ENCODE assay signal across 12 cellular contexts in genomic region chr7:130154501-130155317, GRCh38. TPM values are rescaled to one million over a fixed set of nuclear protein-coding genes. Genes with fewer than 3 reads are reported as not detected.
DNase-seq lines count a peak whose midpoint lies in the region; ATAC-seq, FAIRE-seq and TF ChIP-seq lines count a peak whose summit lies in the region.
"Had no signal": no experiment of that assay in that cellular context is flagged by ENCODE, and none has a peak within 500 bp of the region (broad histone marks: within the 10 kb centered on the region; RNA-seq: fewer than 3 reads in every experiment).

No MANE protein-coding gene starts in this region.

- peaks cover 4% of the 10 kb centered on the region for H3F3A ChIP-seq in SK-N-SH (replicated peaks; ENCODE audit: insufficient read depth)

- ATAC-seq in GM21723 (IDR thresholded peaks at IDR 0.05; ENCODE audit: unreplicated experiment) = no peak

- H3K36me3 Mint-ChIP-seq in CD14-positive monocyte = peaks cover 13 to 18% of the 10 kb centered on the region in 2 donors

- no peaks in the 10 kb centered on the region for H3K9me2 ChIP-seq in SK-N-SH

- H3K9ac ChIP-seq in BLaER1 (no peak overlapping the region), SK-N-SH (no peak overlapping the region), kidney (ENCODE audit: low read length in 2 of 2) (no peak overlapping the region), trophoblast cell (ENCODE audit: low read length) (no peak overlapping the region)

- TF ChIP-seq POLR2A in NB4 (IDR thresholded peaks at IDR 0.05; ENCODE audit: extremely low read depth, insufficient read length) = no peak
- TF ChIP-seq POLR2A in spleen (IDR thresholded peaks at IDR 0.05) = no peak

- no peak overlapping the region for H4K12ac ChIP-seq in trophoblast cell (ENCODE audit: low read depth, low read length)

- no peaks in the 10 kb centered on the region for H3K79me1 ChIP-seq in trophoblast cell (ENCODE audit: low read length)

- H3K23ac ChIP-seq in trophoblast cell (ENCODE audit: low read length) = no peak overlapping the region

- H3K79me2 ChIP-seq in SK-N-SH (ENCODE audit: insufficient read depth) = no peaks in the 10 kb centered on the region
- H3K79me2 ChIP-seq in trophoblast cell (ENCODE audit: control insufficient read depth, insufficient read depth, low read length, poor library complexity) = no peaks in the 10 kb centered on the region

- WGBS in SK-N-SH (ENCODE audit: low lambda C conversion rate) = 54% methylated on average over 29 of the region's 31 CpGs
- WGBS in spleen, 5 donors = 76 to 84% (median 77%) methylated on average over 27 to 31 of the region's 31 CpGs
- WGBS in trophoblast cell (ENCODE audit: extremely low coverage, insufficient coverage, insufficient read length) = no CpG with 5 or more reads among the region's 31 CpGs

- H3K27ac ChIP-seq in BLaER1 = no peak overlapping the region
- H3K27ac ChIP-seq in SK-N-SH (ENCODE audit: low read depth in 2 of 2, low read length in 1 of 2) = peak overlapping the region in 1 of 2 experiments; percentile 48; a peak in 2 of 4 replicates
- H3K27ac ChIP-seq in kidney (ENCODE audit: low read depth in 2 of 2, low read length in 2 of 2) = no peak overlapping the region
- H3K27ac ChIP-seq in spleen = no peak overlapping the region
- H3K27ac ChIP-seq in trophoblast cell (ENCODE audit: low read depth, low read length) = no peak overlapping the region
- H3K27ac ChIP-seq: thoracic aorta had no signal

- H2BK12ac ChIP-seq in trophoblast cell (ENCODE audit: low read length) = no peak overlapping the region

- H3K27me3 Mint-ChIP-seq in CD14-positive monocyte (ENCODE audit: low read depth in 3 of 3) = peaks cover 0 to 7% (median 0%) of the 10 kb centered on the region in 3 donors

- H3K4me2 ChIP-seq in BLaER1 = peak overlapping the region; percentile 60
- H3K4me2 ChIP-seq in SK-N-SH = no peak overlapping the region
- H3K4me2 ChIP-seq in trophoblast cell (ENCODE audit: low read length) = no peak overlapping the region

- H3K14ac ChIP-seq in trophoblast cell (ENCODE audit: low read length) = no peak overlapping the region

- POLR2A ChIA-PET in SK-N-SH (lab: Yijun Ruan, JAX) = interaction anchor here (1.8 to 2.8 kb wide), 2 partner anchors 13 to 51 kb away, joined by 13 to 19 read pairs; partner anchors contain the start of gene TMEM209

- H3K4me3 ChIP-seq in BLaER1 (no peak overlapping the region), NB4 (ENCODE audit: low read depth, low read length) (no peak overlapping the region), SK-N-SH (ENCODE audit: low read depth in 2 of 2, low read length in 1 of 2) (no peak overlapping the region; a peak in 1 of 4 replicates), kidney (ENCODE audit: low read length in 2 of 2) (no peak overlapping the region), spleen (no peak overlapping the region), trophoblast cell (ENCODE audit: low read depth, low read length) (no peak overlapping the region)
- H3K4me3 ChIP-seq: thoracic aorta had no signal

- H3K4me1 Mint-ChIP-seq in CD14-positive monocyte = peaks cover 3% of the 10 kb centered on the region

- H3K27ac Mint-ChIP-seq in CD14-positive monocyte = no peak overlapping the region

- H2BK120ac ChIP-seq in trophoblast cell (ENCODE audit: insufficient read depth, low read length, poor library complexity) = no peak overlapping the region

- TF ChIP-seq CTCF in NB4 (IDR thresholded peaks at IDR 0.05; ENCODE audit: low read depth, low read length) (peak; percentile 21), SK-N-SH (IDR thresholded peaks at IDR 0.05) (peak; percentile 45), kidney (IDR thresholded peaks at IDR 0.05; ENCODE audit: borderline replicate concordance, extremely low read depth, insufficient read depth) (no peak), CD14-positive monocyte (IDR thresholded peaks at IDR 0.05) (no peak), spleen (IDR thresholded peaks at IDR 0.05 in 8 of 11, conservative IDR thresholded peaks at IDR 0.05 in 3 of 11) (no peak)

- DNase-seq in NB4 (ENCODE audit: low read depth) (no peak), SK-N-SH (peak; percentile 98), kidney (peak; percentile 83), CD14-positive monocyte (ENCODE audit: low spot score) (no peak), spleen (no peak), trophoblast cell (no peak)
- DNase-seq: activated CD4-positive, alpha-beta T cell treated with anti-CD3 and anti-CD28 coated beads for 1 hour had no signal

- no peak overlapping the region for H3K4me3 Mint-ChIP-seq in CD14-positive monocyte

- H4K91ac ChIP-seq in trophoblast cell (ENCODE audit: low read depth, low read length) = no peak overlapping the region

- peaks cover 33% of the 10 kb centered on the region for H4K20me1 ChIP-seq in BLaER1
- H4K20me1 ChIP-seq in SK-N-SH (ENCODE audit: insufficient read depth) = no peaks in the 10 kb centered on the region

- H3K27me3 ChIP-seq in BLaER1 (peaks cover 29% of the 10 kb centered on the region), SK-N-SH (ENCODE audit: insufficient read depth) (no peaks in the 10 kb centered on the region), spleen (replicated peaks in 1 of 7) (no peaks in the 10 kb centered on the region), trophoblast cell (ENCODE audit: insufficient read depth, low read length) (no peaks in the 10 kb centered on the region)

- no peak overlapping the region for H2BK5ac ChIP-seq in trophoblast cell (ENCODE audit: low read depth, low read length, poor library complexity)

- H3K4me1 ChIP-seq in BLaER1 (peaks cover 45% of the 10 kb centered on the region), SK-N-SH (ENCODE audit: control insufficient read depth in 1 of 2, insufficient read depth in 2 of 2, low read depth in 1 of 2, low read length in 1 of 2) (peaks cover 0 to 16% of the 10 kb centered on the region in 2 experiments; a peak in 1 of 4 replicates), kidney (ENCODE audit: control insufficient read depth in 1 of 2, insufficient read depth in 1 of 2, low read depth in 1 of 2, low read length in 2 of 2) (peaks cover 0 to 6% of the 10 kb centered on the region in 2 donors), spleen (peaks cover 0 to 42% (median 14%) of the 10 kb centered on the region in 6 donors), trophoblast cell (ENCODE audit: control insufficient read depth in 1 of 2, insufficient read depth in 2 of 2, low read length in 2 of 2) (no peaks in the 10 kb centered on the region)

- peaks cover 0 to 14% (median 5%) of the 10 kb centered on the region in 7 donors for H3K9me3 Mint-ChIP-seq in CD14-positive monocyte

- no peak overlapping the region for H4K8ac ChIP-seq in trophoblast cell (ENCODE audit: low read depth, low read length)

- peaks cover 4% of the 10 kb centered on the region for H3K36me3 ChIP-seq in BLaER1
- peaks cover 0 to 7% of the 10 kb centered on the region in 2 experiments for H3K36me3 ChIP-seq in SK-N-SH (replicated peaks in 1 of 2; ENCODE audit: control insufficient read depth in 1 of 2, insufficient read depth in 2 of 2, low read length in 1 of 2)
- no peaks in the 10 kb centered on the region for H3K36me3 ChIP-seq in kidney (ENCODE audit: control insufficient read depth in 1 of 2, insufficient read depth in 2 of 2, low read length in 2 of 2)
- H3K36me3 ChIP-seq in spleen = peaks cover 0 to 16% (median 3%) of the 10 kb centered on the region in 6 donors
- no peaks in the 10 kb centered on the region for H3K36me3 ChIP-seq in trophoblast cell (ENCODE audit: control insufficient read depth in 1 of 2, insufficient read depth in 2 of 2, low read length in 2 of 2)
- H3K36me3 ChIP-seq: thoracic aorta had no signal

- no peak overlapping the region for H2AK5ac ChIP-seq in trophoblast cell (ENCODE audit: low read length)

- TF ChIP-seq RAD21 in SK-N-SH (IDR thresholded peaks at IDR 0.05; ENCODE audit: low read length) = no peak; the same call in 1 of the 2 replicates

- H2AFZ ChIP-seq in SK-N-SH (ENCODE audit: low read depth) (no peak overlapping the region), trophoblast cell (ENCODE audit: insufficient read depth, low read length, poor library complexity) (no peak overlapping the region)

- intact Hi-C loops in kidney (cut with DNase I) = no loop called here
- intact Hi-C loops in CD14-positive monocyte (cut with micrococcal nuclease) = no loop called here
- intact Hi-C loops in spleen (cut with DNase I; ENCODE audit: low total_unique reads) = no loop called here

- no peak overlapping the region for H3K4ac ChIP-seq in trophoblast cell (ENCODE audit: low read depth, low read length)

- peaks cover 21% of the 10 kb centered on the region for H3K9me3 ChIP-seq in BLaER1
- no peaks in the 10 kb centered on the region for H3K9me3 ChIP-seq in SK-N-SH
- H3K9me3 ChIP-seq in kidney (ENCODE audit: control insufficient read depth in 1 of 2, low read length in 2 of 2) = no peaks in the 10 kb centered on the region
- peaks cover 0 to 14% (median 8%) of the 10 kb centered on the region in 8 donors for H3K9me3 ChIP-seq in spleen
- H3K9me3 ChIP-seq in trophoblast cell (ENCODE audit: insufficient read depth, low read depth, low read length) = peaks cover 5% of the 10 kb centered on the region

- CTCF ChIA-PET in SK-N-SH (lab: Yijun Ruan, JAX) = interaction anchor here (0.6 to 3.0 kb wide), 16 partner anchors 9 to 569 kb away, joined by 3 to 20 read pairs (median 4); no protein-coding TSS in a partner anchor

- TF ChIP-seq EP300 in SK-N-SH (IDR thresholded peaks at IDR 0.05; ENCODE audit: borderline replicate concordance in 1 of 2, low read depth in 1 of 2, low read length in 1 of 2) = peak in 1 of 2 experiments; percentile 71; a peak in 2 of 4 replicates

- no peak overlapping the region for H3K18ac ChIP-seq in trophoblast cell (ENCODE audit: low read length)

- FAIRE-seq in kidney (lab: Jason Lieb, UNC) = no peak
- FAIRE-seq: endometrium had no signal

TF ChIP-seq in SK-N-SH, 30 proteins besides CTCF, POLR2A, EP300 and RAD21 (continues in another document):
- TF ChIP-seq GABPA (IDR thresholded peaks at IDR 0.05; ENCODE audit: low read depth) (no peak), MXI1 (IDR thresholded peaks at IDR 0.05; ENCODE audit: low read depth, low read length) (peak; percentile 92), RCOR1 (IDR thresholded peaks at IDR 0.05; ENCODE audit: low read length) (peak; percentile 84)

RNA-seq across cellular contexts. Expression of gene TMEM209, which starts 50.5 kb away (rescaled TPM):
- polyA plus RNA-seq in SK-N-SH (2012; rRNA removed) = 14.9 and 18.2 TPM in 2 replicates
- polyA plus RNA-seq in SK-N-SH (2012; cell fraction: cytosol; rRNA removed) = 14.8 and 15.7 TPM in 2 replicates
- polyA plus RNA-seq in SK-N-SH (2012; cell fraction: nucleus; rRNA removed) = 11.4 and 14.6 TPM in 2 replicates
- total RNA-seq in kidney = 29.0 TPM
- polyA plus RNA-seq in kidney (ENCODE audit: insufficient read depth, low read depth, low replicate concordance) = 4.3 TPM
- 10 to 100 TPM in 1 of 2 donors, 1 to 10 TPM in 1; 9.6 to 16.7 TPM for polyA plus RNA-seq in CD14-positive monocyte
- total RNA-seq in spleen = 10 to 100 TPM; 15.5 to 25.4 (median 19.1) TPM
- polyA plus RNA-seq in spleen = 1 to 10 TPM; 5.9 to 9.0 (median 8.1) TPM
- polyA plus RNA-seq in trophoblast cell (2013) = 25.7 and 27.6 TPM in 2 replicates

RNA-seq across cellular contexts. Expression of gene SSMEM1, which starts 53.0 kb away (rescaled TPM):
- polyA plus RNA-seq in SK-N-SH (2012; rRNA removed) (not detected in 2 replicates), kidney (ENCODE audit: insufficient read depth, low read depth, low replicate concordance) (not detected), CD14-positive monocyte (not detected), spleen (not detected)
- polyA plus RNA-seq in SK-N-SH (2012; cell fraction: cytosol; rRNA removed) = 0.03 and 0.05 TPM in 2 replicates
- polyA plus RNA-seq in SK-N-SH (2012; cell fraction: nucleus; rRNA removed) = not detected in 2 replicates
- total RNA-seq in kidney (not detected), spleen (not detected)
- 0.04 and 0.08 TPM in 2 replicates for polyA plus RNA-seq in trophoblast cell (2013)
- total RNA-seq: pulmonary artery endothelial cell, thoracic aorta had no signal

Comparison
In these comparisons a context has a peak if more than half of its experiments do, and no peak if none do; other contexts are left out.
1. DNase-seq: peak in SK-N-SH (single experiment) and kidney (single experiment); none in NB4 (single experiment), CD14-positive monocyte (single experiment), spleen (single experiment) and trophoblast cell (0 of 2).
2. CTCF ChIP-seq: peak in NB4 (single experiment) and SK-N-SH (single experiment); none in kidney (single experiment), CD14-positive monocyte (single experiment) and spleen (0 of 11).